In the genomic region with DNA sequence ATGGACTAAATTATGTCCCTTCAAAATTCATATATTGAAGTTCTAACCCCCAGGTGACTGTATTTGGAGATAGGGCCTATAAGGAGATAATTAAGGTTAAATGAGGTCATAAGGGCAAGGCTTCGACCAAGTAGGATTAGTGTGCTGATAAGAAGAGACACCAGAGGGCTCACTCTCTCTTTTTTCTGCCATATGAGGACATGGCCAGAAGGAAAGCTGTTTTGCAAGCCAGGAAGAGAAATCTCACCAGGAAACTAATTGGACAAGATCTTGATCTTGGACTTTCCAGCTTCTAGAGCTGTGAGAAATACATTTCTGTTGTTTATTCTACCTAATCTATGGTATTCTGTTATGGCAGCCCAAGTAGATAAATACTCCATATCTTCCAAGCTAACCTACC, we compare ENCODE assay signal across 10 cellular contexts.
DNase-seq lines count a peak whose midpoint lies in the region; ATAC-seq, FAIRE-seq and TF ChIP-seq lines count a peak whose summit lies in the region.
"Had no signal": no experiment of that assay in that cellular context is flagged by ENCODE, and none has a peak within 500 bp of the region (broad histone marks: within the 10 kb centered on the region; RNA-seq: fewer than 3 reads in every experiment).

No MANE protein-coding gene starts in this region.

- H3K9ac ChIP-seq in endodermal cell (ENCODE audit: extremely low read depth, low read length, poor library complexity, severe bottlenecking), result no peak overlapping the region

- TF ChIP-seq CTCF in endodermal cell (conservative IDR thresholded peaks at IDR 0.05), result peak; percentile 70

- peaks cover 5% of the 10 kb centered on the region for H3K4me1 Mint-ChIP-seq in endodermal cell

- no peak overlapping the region for H3K4me3 ChIP-seq in endodermal cell (ENCODE audit: low read length)
- H3K4me3 ChIP-seq in small intestine (ENCODE audit: low read depth in 1 of 2, low read length in 2 of 2), result no peak overlapping the region
- H3K4me3 ChIP-seq: MG63 had no signal

- no peaks in the 10 kb centered on the region for H3K36me3 ChIP-seq in endodermal cell (ENCODE audit: control insufficient read depth, insufficient read depth, low read length)
- no peaks in the 10 kb centered on the region for H3K36me3 ChIP-seq in small intestine (ENCODE audit: control insufficient read depth in 2 of 2, insufficient read depth in 2 of 2, low read length in 2 of 2)
- H3K36me3 ChIP-seq: MG63 had no signal

- peaks cover 11% of the 10 kb centered on the region for H3K27me3 Mint-ChIP-seq in endodermal cell (ENCODE audit: insufficient read depth)

- H3K9me3 Mint-ChIP-seq in endodermal cell, result peaks cover 3% of the 10 kb centered on the region

- no peaks in the 10 kb centered on the region for H3K36me3 Mint-ChIP-seq in endodermal cell (ENCODE audit: low read depth)

- WGBS in endodermal cell (ENCODE audit: insufficient coverage in 1 of 2, insufficient read length in 1 of 2), 2 experiments, result 0 to 23% methylated on average over 1 of the region's 1 CpG
- 0 to 20% (median 5%) methylated on average over 1 of the region's 1 CpG for whole genome bisulfite sequencing in small intestine, 3 donors

- DNase-seq in NOMO-1 (lab: John Stamatoyannopoulos, UW; ENCODE audit: unreplicated experiment in 2 of 2) (peak; percentile 11 to 37), NOMO-1 treated with dmso at 0.1 percent for 144 hours (lab: John Stamatoyannopoulos, UW; ENCODE audit: unreplicated experiment) (no peak), NCI-H2081 (lab: John Stamatoyannopoulos, UW) (peak; percentile 34 to 76), endodermal cell (no peak), small intestine (peak; percentile 10), NK-92 (lab: John Stamatoyannopoulos, UW; ENCODE audit: unreplicated experiment) (no peak), frontal cortex (ENCODE audit: low spot score in 2 of 2) (no peak)
- DNase-seq: MG63 had no signal

- no peak overlapping the region for H3K4me3 Mint-ChIP-seq in endodermal cell

- no peaks in the 10 kb centered on the region for H3K9me3 ChIP-seq in endodermal cell (ENCODE audit: control insufficient read depth, low read length)
- no peaks in the 10 kb centered on the region for H3K9me3 ChIP-seq in small intestine (ENCODE audit: control insufficient read depth, low read depth)

- H3K4me1 ChIP-seq in endodermal cell (ENCODE audit: control insufficient read depth, insufficient read depth, low read length) (peaks cover 2% of the 10 kb centered on the region), small intestine (ENCODE audit: control insufficient read depth in 2 of 2, insufficient read depth in 1 of 2, low read depth in 1 of 2, low read length in 1 of 2) (no peaks in the 10 kb centered on the region)

- peaks cover 25% of the 10 kb centered on the region for H3K27me3 ChIP-seq in endodermal cell (ENCODE audit: control insufficient read depth, insufficient read depth, low read length, poor library complexity, severe bottlenecking)
- no peaks in the 10 kb centered on the region for H3K27me3 ChIP-seq in small intestine (ENCODE audit: control insufficient read depth in 2 of 2, insufficient read depth in 2 of 2, low read length in 2 of 2)
- H3K27me3 ChIP-seq: MG63 had no signal

- FAIRE-seq in small intestine (lab: Jason Lieb, UNC) (no peak), frontal cortex (lab: Jason Lieb, UNC) (no peak)
- FAIRE-seq: astrocyte had no signal

- H3K27ac ChIP-seq in endodermal cell (ENCODE audit: low read depth, low read length) (no peak overlapping the region), small intestine (ENCODE audit: low read depth in 1 of 2, low read length in 1 of 2) (no peak overlapping the region)

- no peak for ATAC-seq in HG02973 (IDR thresholded peaks at IDR 0.05; ENCODE audit: unreplicated experiment)

- no peak overlapping the region for H3K27ac Mint-ChIP-seq in endodermal cell

Comparison
In these comparisons a context has a peak if more than half of its experiments do, and no peak if none do; other contexts are left out.
1. DNase-seq: peak in NOMO-1 (2 of 2), NCI-H2081 (2 of 2) and small intestine (single experiment); none in NOMO-1 treated with dmso at 0.1 percent for 144 hours (single experiment), endodermal cell (single experiment), NK-92 (single experiment) and frontal cortex (0 of 2).